28 cellular contexts compared by ENCODE assay signal in the genomic region with DNA sequence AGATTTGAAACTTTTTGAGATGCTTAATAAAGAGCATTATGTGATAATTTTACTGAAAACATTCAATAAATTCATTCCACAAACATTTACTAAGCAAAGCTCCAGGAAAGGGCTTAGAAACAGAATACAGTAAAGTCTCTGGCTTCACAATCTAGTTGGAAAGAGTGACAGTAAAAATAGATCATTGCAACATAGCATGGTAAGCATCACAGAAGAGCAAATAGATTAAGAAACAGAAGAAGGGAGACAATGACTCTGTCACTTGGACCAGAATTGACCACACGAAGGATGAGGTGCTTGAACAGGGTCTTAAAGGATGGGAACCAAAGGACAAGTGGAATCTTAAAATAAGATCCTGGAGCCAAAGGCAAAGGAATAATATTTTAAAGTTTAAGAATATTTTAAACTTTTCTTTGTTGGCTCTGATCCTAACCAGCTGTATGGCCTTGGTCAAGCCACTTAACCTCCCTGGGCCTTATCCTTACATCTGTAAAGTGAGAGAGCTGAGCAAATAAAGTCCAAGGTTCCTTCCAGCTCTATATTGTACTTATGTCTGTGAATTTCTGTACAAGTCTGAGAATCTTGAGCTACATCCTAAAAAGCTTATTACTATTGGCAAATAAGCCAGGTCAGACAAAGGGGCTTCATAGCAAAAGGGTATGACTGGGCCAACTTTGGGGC. TPM values are rescaled to one million over a fixed set of nuclear protein-coding genes. Genes with fewer than 3 reads are reported as not detected.
A peak's percentile ranks its signal among the peaks of the same experiment; 100 is the strongest.
DNase-seq lines count a peak whose midpoint lies in the region; ATAC-seq, FAIRE-seq and TF ChIP-seq lines count a peak whose summit lies in the region.
"Had no signal": no experiment of that assay in that cellular context is flagged by ENCODE, and none has a peak within 500 bp of the region (broad histone marks: within the 10 kb centered on the region; RNA-seq: fewer than 3 reads in every experiment).

No MANE protein-coding gene starts in this region.

- H4K20me1 ChIP-seq in GM23338 (replicated peaks; ENCODE audit: insufficient read depth) = no peaks in the 10 kb centered on the region

- intact Hi-C loops in heart left ventricle (cut with DNase I) (no loop called here), pancreas (cut with DNase I) (no loop called here)

- no peak overlapping the region for H2AFZ ChIP-seq in GM23338
- H2AFZ ChIP-seq: parathyroid adenoma had no signal

- H3K4me1 Mint-ChIP-seq in GM23338 = peaks cover 22% of the 10 kb centered on the region
- H3K4me1 Mint-ChIP-seq: activated naive CD4-positive, alpha-beta T cell treated with anti-CD3 and anti-CD28 coated beads, Interleukin-2, amount 10 ng/mL, durations not matched to agents 7 days and 5 days; immature natural killer cell; neural crest cell had no signal

- H3K4me1 ChIP-seq in GM23338 (ENCODE audit: insufficient read depth) = peaks cover 10% of the 10 kb centered on the region; the same call in 1 of the 2 replicates
- peaks cover 0 to 23% (median 4%) of the 10 kb centered on the region in 12 donors for H3K4me1 ChIP-seq in heart left ventricle
- peaks cover 10 to 25% (median 13%) of the 10 kb centered on the region in 3 donors for H3K4me1 ChIP-seq in pancreas
- H3K4me1 ChIP-seq: parathyroid adenoma had no signal

- no peak overlapping the region for H3K4me3 ChIP-seq in GM23338
- no peak overlapping the region for H3K4me3 ChIP-seq in heart left ventricle
- H3K4me3 ChIP-seq in pancreas = no peak overlapping the region
- H3K4me3 ChIP-seq: SK-N-MC, stomach had no signal

- 0 out of 2 replicates have a peak overlapping the region, but pooled peaks have one; percentile 2 for H3K27ac Mint-ChIP-seq in GM23338
- H3K27ac Mint-ChIP-seq: activated naive CD4-positive, alpha-beta T cell treated with anti-CD3 and anti-CD28 coated beads, Interleukin-2, amount 10 ng/mL, durations not matched to agents 7 days and 5 days; CD8-positive, alpha-beta T cell; immature natural killer cell had no signal

- no peaks in the 10 kb centered on the region for H3K9me3 ChIP-seq in heart left ventricle
- H3K9me3 ChIP-seq in pancreas = no peaks in the 10 kb centered on the region
- H3K9me3 ChIP-seq: BE2C, stomach had no signal

- H3K27me3 Mint-ChIP-seq in GM23338 (ENCODE audit: insufficient read depth, low read depth, poor library complexity) = peaks cover 1% of the 10 kb centered on the region
- H3K27me3 Mint-ChIP-seq: activated naive CD4-positive, alpha-beta T cell treated with anti-CD3 and anti-CD28 coated beads, Interleukin-2, amount 10 ng/mL, durations not matched to agents 7 days and 5 days had no signal

- H3K27me3 ChIP-seq in GM23338 (ENCODE audit: insufficient read depth) (no peaks in the 10 kb centered on the region), heart left ventricle (no peaks in the 10 kb centered on the region), pancreas (no peaks in the 10 kb centered on the region)
- H3K27me3 ChIP-seq: BE2C, stomach had no signal

- H3K27ac ChIP-seq in GM23338 (ENCODE audit: low read depth) (no peak overlapping the region), heart left ventricle (peak overlapping the region in 1 of 12 donors; percentile 27), pancreas (peak overlapping the region in 1 of 4 donors; percentile 10)
- H3K27ac ChIP-seq: parathyroid adenoma, SK-N-MC, stomach had no signal

- no peak for ATAC-seq in GM23338
- ATAC-seq in heart left ventricle = peak in 3 of 4 donors; percentile 53 to 57 (median 54)
- peak; percentile 69 to 85 (median 78) for ATAC-seq in pancreas
- ATAC-seq: CD8-positive, alpha-beta T cell; left colon had no signal

- H3F3A ChIP-seq in GM23338 (replicated peaks; ENCODE audit: low read depth) = no peaks in the 10 kb centered on the region

- DNase-seq in GM23338 (ENCODE audit: low spot score) (no peak), MV-4-11 (lab: John Stamatoyannopoulos, UW) (peak; percentile 56), heart left ventricle (no peak), pancreas (no peak), NCI-H1417 (lab: John Stamatoyannopoulos, UW) (no peak), NCI-H345 (lab: John Stamatoyannopoulos, UW) (no peak)
- no peak for DNase-seq in NK-92 treated with Interleukin-12 subunit alpha and Interleukin-12 subunit beta, amount 100 ng/mL, for 24 hours (lab: John Stamatoyannopoulos, UW)
- DNase-seq: activated CD4-positive, alpha-beta T cell treated with anti-CD3 and anti-CD28 coated beads, Interleukin-2, amount 50 U/mL, for 48 hours; activated CD4-positive, CD25-positive, alpha-beta regulatory T cell; activated naive CD4-positive, alpha-beta T cell treated with anti-CD3 and anti-CD28 coated beads, Interleukin-2, amount 10 ng/mL, durations not matched to agents 7 days and 5 days; BE2C; CD8-positive, alpha-beta T cell; hypothalamus; immature natural killer cell; KBM-7; left colon; mesendoderm; NCI-H1436; NCI-H748 treated with DMSO at 0.1 percent for 48 hours; RPMI8226; stimulated activated CD4-positive, alpha-beta T cell treated with anti-CD3 and anti-CD28 coated beads, Interleukin-4, amount 100 ng/mL, for 1 hour; stomach had no signal

- H3K36me3 ChIP-seq in GM23338 (ENCODE audit: insufficient read depth) (peaks cover 42% of the 10 kb centered on the region), heart left ventricle (peaks cover 0 to 100% (median 88%) of the 10 kb centered on the region in 9 donors), pancreas (peaks cover 4 to 44% (median 18%) of the 10 kb centered on the region in 3 donors)

- H3K79me2 ChIP-seq in GM23338 (replicated peaks; ENCODE audit: insufficient read depth) = 0 out of 2 replicates have a peak, but pooled peaks cover 7% of the 10 kb centered on the region
- H3K79me2 ChIP-seq: parathyroid adenoma had no signal

- no peak for FAIRE-seq in pancreas (lab: Jason Lieb, UNC)
- FAIRE-seq: endothelial cell of umbilical vein, TTC549, urothelium cell line had no signal

- H3K9me3 Mint-ChIP-seq in GM23338 = no peaks in the 10 kb centered on the region
- H3K9me3 Mint-ChIP-seq: activated naive CD4-positive, alpha-beta T cell treated with anti-CD3 and anti-CD28 coated beads, Interleukin-2, amount 10 ng/mL, durations not matched to agents 7 days and 5 days; CD8-positive, alpha-beta T cell; immature natural killer cell; neural crest cell had no signal

- TF ChIP-seq CTCF in GM23338 (conservative IDR thresholded peaks at IDR 0.05; ENCODE audit: low read depth in 2 of 2) (no peak), heart left ventricle (IDR thresholded peaks at IDR 0.05) (no peak), pancreas (IDR thresholded peaks at IDR 0.05) (no peak)

- no peak overlapping the region for H3K4me3 Mint-ChIP-seq in GM23338
- H3K4me3 Mint-ChIP-seq: activated naive CD4-positive, alpha-beta T cell treated with anti-CD3 and anti-CD28 coated beads, Interleukin-2, amount 10 ng/mL, durations not matched to agents 7 days and 5 days; CD8-positive, alpha-beta T cell; immature natural killer cell; neural crest cell had no signal

- WGBS in heart left ventricle, 4 donors = 40 to 71% (median 54%) methylated on average over 1 of the region's 1 CpG
- WGBS in pancreas, 2 donors = 68 to 92% methylated on average over 1 of the region's 1 CpG

- H3K36me3 Mint-ChIP-seq in GM23338 (ENCODE audit: low read depth) = peaks cover 36% of the 10 kb centered on the region

- H3K9me2 ChIP-seq in GM23338 (ENCODE audit: insufficient read depth) = no peaks in the 10 kb centered on the region

- H3K4me2 ChIP-seq in GM23338 = no peak overlapping the region

- TF ChIP-seq POLR2A in heart left ventricle (IDR thresholded peaks at IDR 0.05) = no peak

TF ChIP-seq in GM23338, 12 proteins besides CTCF, POLR2A, EP300 and RAD21 (continues in another document):
- no peak for TF ChIP-seq ZNF114 (CRISPR knock-in tag; IDR thresholded peaks at IDR 0.05)
- no peak for TF ChIP-seq POLR2AphosphoS5 (IDR thresholded peaks at IDR 0.05; ENCODE audit: low read depth)
- no peak for TF ChIP-seq NANOG (IDR thresholded peaks at IDR 0.05; ENCODE audit: borderline replicate concordance)
- no peak for TF ChIP-seq CREB1 (CRISPR knock-in tag; IDR thresholded peaks at IDR 0.05; ENCODE audit: low read depth)
- TF ChIP-seq, protein P1, sequence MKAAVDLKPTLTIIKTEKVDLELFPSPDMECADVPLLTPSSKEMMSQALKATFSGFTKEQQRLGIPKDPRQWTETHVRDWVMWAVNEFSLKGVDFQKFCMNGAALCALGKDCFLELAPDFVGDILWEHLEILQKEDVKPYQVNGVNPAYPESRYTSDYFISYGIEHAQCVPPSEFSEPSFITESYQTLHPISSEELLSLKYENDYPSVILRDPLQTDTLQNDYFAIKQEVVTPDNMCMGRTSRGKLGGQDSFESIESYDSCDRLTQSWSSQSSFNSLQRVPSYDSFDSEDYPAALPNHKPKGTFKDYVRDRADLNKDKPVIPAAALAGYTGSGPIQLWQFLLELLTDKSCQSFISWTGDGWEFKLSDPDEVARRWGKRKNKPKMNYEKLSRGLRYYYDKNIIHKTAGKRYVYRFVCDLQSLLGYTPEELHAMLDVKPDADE (IDR thresholded peaks at IDR 0.05) = no peak
- TF ChIP-seq, protein P2, sequence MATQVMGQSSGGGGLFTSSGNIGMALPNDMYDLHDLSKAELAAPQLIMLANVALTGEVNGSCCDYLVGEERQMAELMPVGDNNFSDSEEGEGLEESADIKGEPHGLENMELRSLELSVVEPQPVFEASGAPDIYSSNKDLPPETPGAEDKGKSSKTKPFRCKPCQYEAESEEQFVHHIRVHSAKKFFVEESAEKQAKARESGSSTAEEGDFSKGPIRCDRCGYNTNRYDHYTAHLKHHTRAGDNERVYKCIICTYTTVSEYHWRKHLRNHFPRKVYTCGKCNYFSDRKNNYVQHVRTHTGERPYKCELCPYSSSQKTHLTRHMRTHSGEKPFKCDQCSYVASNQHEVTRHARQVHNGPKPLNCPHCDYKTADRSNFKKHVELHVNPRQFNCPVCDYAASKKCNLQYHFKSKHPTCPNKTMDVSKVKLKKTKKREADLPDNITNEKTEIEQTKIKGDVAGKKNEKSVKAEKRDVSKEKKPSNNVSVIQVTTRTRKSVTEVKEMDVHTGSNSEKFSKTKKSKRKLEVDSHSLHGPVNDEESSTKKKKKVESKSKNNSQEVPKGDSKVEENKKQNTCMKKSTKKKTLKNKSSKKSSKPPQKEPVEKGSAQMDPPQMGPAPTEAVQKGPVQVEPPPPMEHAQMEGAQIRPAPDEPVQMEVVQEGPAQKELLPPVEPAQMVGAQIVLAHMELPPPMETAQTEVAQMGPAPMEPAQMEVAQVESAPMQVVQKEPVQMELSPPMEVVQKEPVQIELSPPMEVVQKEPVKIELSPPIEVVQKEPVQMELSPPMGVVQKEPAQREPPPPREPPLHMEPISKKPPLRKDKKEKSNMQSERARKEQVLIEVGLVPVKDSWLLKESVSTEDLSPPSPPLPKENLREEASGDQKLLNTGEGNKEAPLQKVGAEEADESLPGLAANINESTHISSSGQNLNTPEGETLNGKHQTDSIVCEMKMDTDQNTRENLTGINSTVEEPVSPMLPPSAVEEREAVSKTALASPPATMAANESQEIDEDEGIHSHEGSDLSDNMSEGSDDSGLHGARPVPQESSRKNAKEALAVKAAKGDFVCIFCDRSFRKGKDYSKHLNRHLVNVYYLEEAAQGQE (IDR thresholded peaks at IDR 0.05; ENCODE audit: unreplicated experiment) = no peak

RNA-seq across cellular contexts. Expression of a gene that starts 33.9 kb away (rescaled TPM):
- total RNA-seq in GM23338 (2014; rRNA removed; shearing (Covaris generic)) = 87.3 and 94.8 TPM in 2 replicates
- 33.2 and 37.6 TPM in 2 replicates for polyA plus RNA-seq in GM23338 (2016; fragmentation: Nextera tagmentation; extraction: Ambion mirVana)
- total RNA-seq in heart left ventricle = 10 to 100 TPM; 13.3 to 36.4 (median 14.8) TPM
- 10 to 100 TPM in 1 of 2 donors, 1 to 10 TPM in 1; 3.1 to 19.0 TPM for polyA plus RNA-seq in heart left ventricle
- 10 to 100 TPM; 31.0 to 49.6 (median 41.0) TPM for total RNA-seq in pancreas
- polyA plus RNA-seq in pancreas = 10 to 100 TPM; 10.9 to 20.1 TPM
